Comparison of ENCODE assay signal across 25 cellular contexts in the genomic region with DNA sequence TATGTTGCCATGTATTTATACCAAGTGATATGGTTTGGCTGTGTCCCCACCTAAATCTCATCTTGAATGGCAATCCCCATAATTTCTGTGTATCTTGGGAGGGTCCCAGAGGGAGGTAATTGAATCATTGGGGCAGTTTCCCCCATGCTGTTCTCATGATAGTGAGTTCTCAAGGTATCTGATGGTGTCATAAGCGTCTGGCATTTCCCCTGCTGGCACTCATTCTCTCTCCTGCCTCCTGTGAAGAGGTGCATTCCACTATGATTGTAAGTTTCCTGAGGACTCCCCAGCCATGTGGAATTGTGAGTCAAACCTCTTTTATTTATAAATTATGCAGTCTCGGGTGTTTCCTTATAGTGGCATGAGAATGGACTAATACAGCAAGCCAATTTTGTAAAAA.
DNase-seq lines count a peak whose midpoint lies in the region; TF ChIP-seq lines count a peak whose summit lies in the region.
"Had no signal": no experiment of that assay in that cellular context is flagged by ENCODE, and none has a peak within 500 bp of the region (broad histone marks: within the 10 kb centered on the region; RNA-seq: fewer than 3 reads in every experiment).

No MANE protein-coding gene starts in this region.

- H4K5ac ChIP-seq in H9 (ENCODE audit: insufficient read length, low read depth, low read length), result no peak overlapping the region
- no peak overlapping the region for H4K5ac ChIP-seq in mesendoderm (ENCODE audit: low read length)

- H3K23ac ChIP-seq in H9 (ENCODE audit: insufficient read length, low read depth, low read length) (no peak overlapping the region), mesendoderm (ENCODE audit: low read length) (no peak overlapping the region)

- H3K36me3 Mint-ChIP-seq in H9 (ENCODE audit: insufficient read depth in 1 of 3, low read depth in 3 of 3) (no peaks in the 10 kb centered on the region; a peak in 1 of 7 replicates), endodermal cell (ENCODE audit: low read depth) (no peaks in the 10 kb centered on the region), osteocyte (ENCODE audit: unreplicated experiment) (no peaks in the 10 kb centered on the region)
- H3K36me3 Mint-ChIP-seq: activated CD8-positive, alpha-beta memory T cell treated with anti-CD3 and anti-CD28 coated beads, Interleukin-2, amount 10 ng/mL, durations not matched to agents 7 days and 5 days had no signal

- no peak overlapping the region for H2BK20ac ChIP-seq in H9 (ENCODE audit: low read depth, low read length, poor library complexity, severe bottlenecking)

- DNase-seq in H9, result peak; percentile 36
- DNase-seq in RPMI7951 (ENCODE audit: low read depth), result peak; percentile 16
- DNase-seq in endodermal cell, result peak; percentile 73
- DNase-seq in mesendoderm, result peak; percentile 93
- DNase-seq in A172 (ENCODE audit: low spot score), result no peak
- DNase-seq in NCI-H526 (lab: John Stamatoyannopoulos, UW), result no peak
- DNase-seq in osteocyte (ENCODE audit: extremely low spot score, unreplicated experiment), result no peak
- DNase-seq: activated CD4-positive, alpha-beta T cell treated with anti-CD3 and anti-CD28 coated beads, Interleukin-2, amount 10 ng/mL, durations not matched to agents 24 days and 14 days; activated CD8-positive, alpha-beta memory T cell treated with anti-CD3 and anti-CD28 coated beads, Interleukin-2, amount 10 ng/mL, durations not matched to agents 7 days and 5 days; activated naive CD4-positive, alpha-beta T cell treated with anti-CD3 and anti-CD28 coated beads for 36 hours; activated T-cell treated with anti-CD3 and anti-CD28 coated beads, Interleukin-2, amount 50 U/mL, for 72 hours; amygdala; CD4-positive, alpha-beta T cell; dorsolateral prefrontal cortex; mucosa of descending colon; NCI-H1105; NCI-H1930; NCI-H748 treated with DMSO at 0.1 percent for 48 hours; nephron progenitor cell; pancreas; stimulated activated CD4-positive, alpha-beta T cell treated with anti-CD3 and anti-CD28 coated beads, Interleukin-4, amount 100 ng/mL, for 24 hours; stimulated activated naive CD8-positive, alpha-beta T cell treated with anti-CD3 and anti-CD28 coated beads, Interleukin-15, Interleukin-2, amounts not matched to agents 100 U/mL and 50 U/mL, for 24 hours had no signal

- H3K56ac ChIP-seq in H9 (ENCODE audit: insufficient read length, low read depth, low read length) (no peak overlapping the region), mesendoderm (ENCODE audit: low read length) (no peak overlapping the region)

- H3K27me3 ChIP-seq in H9 (ENCODE audit: insufficient read depth, low read length) (no peaks in the 10 kb centered on the region), endodermal cell (ENCODE audit: control insufficient read depth, insufficient read depth, low read length, poor library complexity, severe bottlenecking) (no peaks in the 10 kb centered on the region), mesendoderm (ENCODE audit: insufficient read depth, low read length, poor library complexity) (no peaks in the 10 kb centered on the region)
- H3K27me3 ChIP-seq: dorsolateral prefrontal cortex, pancreas, right atrium auricular region had no signal

- WGBS in H9 (ENCODE audit: extremely low coverage, insufficient read length, low lambda C conversion rate), result no CpG with 5 or more reads among the region's 2 CpGs
- WGBS in endodermal cell (ENCODE audit: insufficient coverage in 1 of 2, insufficient read length in 1 of 2), 2 experiments, result 50 to 60% methylated on average over 1 of the region's 2 CpGs
- WGBS in mesendoderm (ENCODE audit: extremely low coverage, insufficient coverage, low lambda C conversion rate), result no CpG with 5 or more reads among the region's 2 CpGs

- H3K4me1 ChIP-seq in H9 (ENCODE audit: insufficient read depth, low read length) (no peaks in the 10 kb centered on the region; the same call in 1 of the 2 replicates), endodermal cell (ENCODE audit: control insufficient read depth, insufficient read depth, low read length) (peaks cover 8% of the 10 kb centered on the region), mesendoderm (ENCODE audit: control insufficient read depth, low read depth, low read length) (no peaks in the 10 kb centered on the region)
- H3K4me1 ChIP-seq: right atrium auricular region had no signal

- no peaks in the 10 kb centered on the region for H3K79me1 ChIP-seq in H9 (ENCODE audit: insufficient read depth, low read depth, low read length, poor library complexity, severe bottlenecking)
- no peaks in the 10 kb centered on the region for H3K79me1 ChIP-seq in mesendoderm (ENCODE audit: low read length)

- no peak overlapping the region for H4K91ac ChIP-seq in H9 (ENCODE audit: insufficient read length, low read depth, low read length)

- no peaks in the 10 kb centered on the region for H3K79me2 ChIP-seq in H9 (ENCODE audit: insufficient read depth, low read length)
- no peaks in the 10 kb centered on the region for H3K79me2 ChIP-seq in mesendoderm (ENCODE audit: control insufficient read depth, insufficient read depth, low read length)

- H4K20me1 ChIP-seq in H9 (ENCODE audit: control insufficient read depth, insufficient read depth, insufficient read length), result no peaks in the 10 kb centered on the region

- H2AK5ac ChIP-seq in H9 (ENCODE audit: insufficient read length, low read length) (no peak overlapping the region), mesendoderm (ENCODE audit: low read length) (no peak overlapping the region)

- H4K8ac ChIP-seq in H9 (replicated peaks; ENCODE audit: insufficient read length, low read depth, low read length), result no peak overlapping the region
- H4K8ac ChIP-seq in mesendoderm (ENCODE audit: low read depth, low read length), result no peak overlapping the region

- H3K18ac ChIP-seq in H9 (ENCODE audit: insufficient read length, low read depth, low read length) (no peak overlapping the region), mesendoderm (ENCODE audit: low read length) (no peak overlapping the region)

- H2BK5ac ChIP-seq in H9 (ENCODE audit: insufficient read length, low read length) (no peak overlapping the region), mesendoderm (ENCODE audit: low read length) (no peak overlapping the region)

- H3K4me3 ChIP-seq in endodermal cell (ENCODE audit: low read length), result no peak overlapping the region
- H3K4me3 ChIP-seq in mesendoderm (ENCODE audit: low read length), result no peak overlapping the region
- H3K4me3 ChIP-seq: dorsolateral prefrontal cortex, mucosa of descending colon, pancreas, right atrium auricular region, thoracic aorta had no signal

- no peaks in the 10 kb centered on the region for H3K9me3 ChIP-seq in H9 (ENCODE audit: control insufficient read depth, low read depth, low read length)
- H3K9me3 ChIP-seq in endodermal cell (ENCODE audit: control insufficient read depth, low read length), result peaks cover 24% of the 10 kb centered on the region
- H3K9me3 ChIP-seq: mucosa of descending colon, pancreas, right atrium auricular region, thoracic aorta had no signal

- no peak overlapping the region for H3K27ac ChIP-seq in H9 (ENCODE audit: insufficient read length, low read depth, low read length)
- no peak overlapping the region for H3K27ac ChIP-seq in endodermal cell (ENCODE audit: low read depth, low read length)
- no peak overlapping the region for H3K27ac ChIP-seq in mesendoderm (ENCODE audit: low read depth, low read length)
- H3K27ac ChIP-seq: dorsolateral prefrontal cortex, pancreas, right atrium auricular region, thoracic aorta had no signal

- H3K23me2 ChIP-seq in H9 (ENCODE audit: insufficient read length, low read depth, low read length, poor library complexity, severe bottlenecking), result no peaks in the 10 kb centered on the region

- H2BK15ac ChIP-seq in H9 (ENCODE audit: low read depth, low read length) (no peak overlapping the region), mesendoderm (replicated peaks; ENCODE audit: low read depth) (no peak overlapping the region)

- H3K27ac Mint-ChIP-seq in H9 (no peak overlapping the region; a peak in 2 of 7 replicates), endodermal cell (peak overlapping the region; percentile 76), osteocyte (ENCODE audit: unreplicated experiment) (no peak overlapping the region)
- H3K27ac Mint-ChIP-seq: activated CD4-positive, alpha-beta T cell treated with anti-CD3 and anti-CD28 coated beads, Interleukin-2, amount 10 ng/mL, durations not matched to agents 24 days and 14 days; activated CD8-positive, alpha-beta memory T cell treated with anti-CD3 and anti-CD28 coated beads, Interleukin-2, amount 10 ng/mL, durations not matched to agents 7 days and 5 days; activated naive CD4-positive, alpha-beta T cell treated with anti-CD3 and anti-CD28 coated beads for 36 hours; activated T-cell treated with anti-CD3 and anti-CD28 coated beads, Interleukin-2, amount 50 U/mL, for 72 hours; CD4-positive, alpha-beta T cell; nephron progenitor cell had no signal

- no peak for TF ChIP-seq CTCF in H9 (conservative IDR thresholded peaks at IDR 0.05)
- TF ChIP-seq CTCF in endodermal cell (conservative IDR thresholded peaks at IDR 0.05), result no peak
- TF ChIP-seq CTCF in osteocyte (IDR thresholded peaks at IDR 0.05), result no peak

- H3K4me1 Mint-ChIP-seq in H9 (peaks cover 14 to 24% of the 10 kb centered on the region in 2 experiments), endodermal cell (peaks cover 16% of the 10 kb centered on the region), osteocyte (ENCODE audit: unreplicated experiment) (peaks cover 31% of the 10 kb centered on the region)
- H3K4me1 Mint-ChIP-seq: activated CD4-positive, alpha-beta T cell treated with anti-CD3 and anti-CD28 coated beads, Interleukin-2, amount 10 ng/mL, durations not matched to agents 24 days and 14 days; activated CD8-positive, alpha-beta memory T cell treated with anti-CD3 and anti-CD28 coated beads, Interleukin-2, amount 10 ng/mL, durations not matched to agents 7 days and 5 days; central memory CD8-positive, alpha-beta T cell had no signal

- H2BK12ac ChIP-seq in H9 (ENCODE audit: insufficient read length, low read depth, low read length), result no peak overlapping the region

- H3K4ac ChIP-seq in H9 (ENCODE audit: low read depth, low read length) (no peak overlapping the region), mesendoderm (ENCODE audit: low read depth, low read length) (no peak overlapping the region)

- H3K36me3 ChIP-seq in endodermal cell (ENCODE audit: control insufficient read depth, insufficient read depth, low read length) (no peaks in the 10 kb centered on the region), mesendoderm (ENCODE audit: control insufficient read depth, insufficient read depth, low read length) (no peaks in the 10 kb centered on the region)
- H3K36me3 ChIP-seq: pancreas, right atrium auricular region, thoracic aorta had no signal

- H3K9ac ChIP-seq in H9 (ENCODE audit: extremely low read depth, insufficient read length, low read length) (no peak overlapping the region), endodermal cell (ENCODE audit: extremely low read depth, low read length, poor library complexity, severe bottlenecking) (no peak overlapping the region), mesendoderm (ENCODE audit: low read length) (no peak overlapping the region)

- no peak overlapping the region for H3T11ph ChIP-seq in H9 (ENCODE audit: low read length)

- H3K27me3 Mint-ChIP-seq in H9 (ENCODE audit: low read depth), result no peaks in the 10 kb centered on the region
- H3K27me3 Mint-ChIP-seq in endodermal cell (ENCODE audit: insufficient read depth), result no peaks in the 10 kb centered on the region
- H3K27me3 Mint-ChIP-seq in osteocyte (ENCODE audit: unreplicated experiment), result peaks cover 5% of the 10 kb centered on the region
- H3K27me3 Mint-ChIP-seq: activated CD4-positive, alpha-beta T cell treated with anti-CD3 and anti-CD28 coated beads, Interleukin-2, amount 10 ng/mL, durations not matched to agents 24 days and 14 days; activated CD8-positive, alpha-beta memory T cell treated with anti-CD3 and anti-CD28 coated beads, Interleukin-2, amount 10 ng/mL, durations not matched to agents 7 days and 5 days; CD4-positive, alpha-beta T cell; central memory CD8-positive, alpha-beta T cell had no signal

- H2BK120ac ChIP-seq in H9 (ENCODE audit: low read depth, low read length, poor library complexity, severe bottlenecking) (no peak overlapping the region), mesendoderm (ENCODE audit: low read depth, low read length) (no peak overlapping the region)

- no peak overlapping the region for H3K14ac ChIP-seq in H9 (ENCODE audit: insufficient read depth, low read length)

- no peak overlapping the region for H3K4me2 ChIP-seq in H9 (ENCODE audit: insufficient read depth, insufficient read length, low read length)
- H3K4me2 ChIP-seq in mesendoderm (ENCODE audit: low read length), result no peak overlapping the region

- H2AFZ ChIP-seq in H9 (ENCODE audit: low read length), result no peak overlapping the region

- no peaks in the 10 kb centered on the region for H3K9me3 Mint-ChIP-seq in H9
- peaks cover 3% of the 10 kb centered on the region for H3K9me3 Mint-ChIP-seq in endodermal cell
- no peaks in the 10 kb centered on the region for H3K9me3 Mint-ChIP-seq in osteocyte (ENCODE audit: unreplicated experiment)
- H3K9me3 Mint-ChIP-seq: activated CD4-positive, alpha-beta T cell treated with anti-CD3 and anti-CD28 coated beads, Interleukin-2, amount 10 ng/mL, durations not matched to agents 24 days and 14 days; activated naive CD4-positive, alpha-beta T cell treated with anti-CD3 and anti-CD28 coated beads for 36 hours; activated T-cell treated with anti-CD3 and anti-CD28 coated beads, Interleukin-2, amount 50 U/mL, for 72 hours; CD4-positive, alpha-beta T cell; central memory CD8-positive, alpha-beta T cell; nephron progenitor cell had no signal

- H3K4me3 Mint-ChIP-seq in H9, result no peak overlapping the region
- H3K4me3 Mint-ChIP-seq in endodermal cell, result no peak overlapping the region
- H3K4me3 Mint-ChIP-seq in osteocyte (ENCODE audit: unreplicated experiment), result no peak overlapping the region
- H3K4me3 Mint-ChIP-seq: activated CD4-positive, alpha-beta T cell treated with anti-CD3 and anti-CD28 coated beads, Interleukin-2, amount 10 ng/mL, durations not matched to agents 24 days and 14 days; activated CD8-positive, alpha-beta memory T cell treated with anti-CD3 and anti-CD28 coated beads, Interleukin-2, amount 10 ng/mL, durations not matched to agents 7 days and 5 days; activated naive CD4-positive, alpha-beta T cell treated with anti-CD3 and anti-CD28 coated beads for 36 hours; activated T-cell treated with anti-CD3 and anti-CD28 coated beads, Interleukin-2, amount 50 U/mL, for 72 hours; CD4-positive, alpha-beta T cell; central memory CD8-positive, alpha-beta T cell; nephron progenitor cell had no signal

Comparison
In these comparisons a context has a peak if more than half of its experiments do, and no peak if none do; other contexts are left out.
1. DNase-seq: peak in H9 (single experiment), RPMI7951 (single experiment), endodermal cell (single experiment) and mesendoderm (single experiment); none in A172 (single experiment), NCI-H526 (0 of 2) and osteocyte (single experiment).